Comparison of ENCODE assay signal across 1 cellular context in genomic region chr7:75776295-75776971, GRCh38.
TF ChIP-seq lines count a peak whose summit lies in the region.

No MANE protein-coding gene starts in this region.

TF ChIP-seq in GM12878, 131 proteins besides CTCF, POLR2A, EP300 and RAD21 (continued from another document):
- TF ChIP-seq ATF2 (IDR thresholded peaks at IDR 0.05; ENCODE audit: low read length), result no peak
- TF ChIP-seq ELK1 (IDR thresholded peaks at IDR 0.05; ENCODE audit: low read depth, low read length), result no peak
- TF ChIP-seq NBN (IDR thresholded peaks at IDR 0.05), result peak; percentile 30; the same call in 1 of the 2 replicates
- TF ChIP-seq ETV6 (conservative IDR thresholded peaks at IDR 0.05 in 1 of 2, IDR thresholded peaks at IDR 0.05 in 1 of 2; ENCODE audit: borderline replicate concordance in 1 of 2, low read depth in 1 of 2), result peak in 1 of 2 experiments; percentile 95; a peak in 2 of 4 replicates
- 0 out of 4 replicates have a peak, but pooled peaks of 1 of the 2 experiments have one; percentile 15 for TF ChIP-seq BHLHE40 (IDR thresholded peaks at IDR 0.05; ENCODE audit: borderline replicate concordance in 1 of 2, low read depth in 2 of 2, low read length in 1 of 2)
- peak; percentile 42 for TF ChIP-seq IKZF1 (conservative IDR thresholded peaks at IDR 0.05)
- peak; percentile 42 to 57 for TF ChIP-seq IKZF2 (IDR thresholded peaks at IDR 0.05)
- no peak for TF ChIP-seq RBBP5 (conservative IDR thresholded peaks at IDR 0.05)
- peak; percentile 46 for TF ChIP-seq MEF2B (IDR thresholded peaks at IDR 0.05; ENCODE audit: partially characterized antibody, poor library complexity, severe bottlenecking)
- TF ChIP-seq PAX8 (IDR thresholded peaks at IDR 0.05), result no peak
- TF ChIP-seq MAX (IDR thresholded peaks at IDR 0.05; ENCODE audit: low read depth, low read length), result no peak
- peak; percentile 92 for TF ChIP-seq RUNX3 (IDR thresholded peaks at IDR 0.05; ENCODE audit: low read length)
- TF ChIP-seq CHD4 (IDR thresholded peaks at IDR 0.05), result no peak
- peak; percentile 35; the same call in 1 of the 2 replicates for TF ChIP-seq NFIC (IDR thresholded peaks at IDR 0.05; ENCODE audit: low read depth, low read length)
- TF ChIP-seq MTA2 (IDR thresholded peaks at IDR 0.05; ENCODE audit: low read depth), result peak; percentile 64
- peak; percentile 12; the same call in 1 of the 2 replicates for TF ChIP-seq RAD51 (IDR thresholded peaks at IDR 0.05)
- TF ChIP-seq MTA3 (IDR thresholded peaks at IDR 0.05; ENCODE audit: borderline replicate concordance, low read length), result 0 out of 2 replicates have a peak, but pooled peaks have one; percentile 26
- no peak for TF ChIP-seq MYC (IDR thresholded peaks at IDR 0.05; ENCODE audit: insufficient read depth, insufficient read length, insufficient replicate concordance, low read length, severe bottlenecking)
- no peak for TF ChIP-seq GATAD2B (conservative IDR thresholded peaks at IDR 0.05; ENCODE audit: low read depth)
- TF ChIP-seq ASH2L (IDR thresholded peaks at IDR 0.05; ENCODE audit: borderline replicate concordance, low read depth), result no peak
- TF ChIP-seq SPI1 (IDR thresholded peaks at IDR 0.05; ENCODE audit: borderline replicate concordance, insufficient read depth, low read depth, low read length), result no peak
- TF ChIP-seq MEF2A (IDR thresholded peaks at IDR 0.05; ENCODE audit: insufficient read depth, low read depth, low read length), result 0 out of 2 replicates have a peak, but pooled peaks have one; percentile 17
- 0 out of 2 replicates have a peak, but pooled peaks have one; percentile 22 for TF ChIP-seq TCF12 (IDR thresholded peaks at IDR 0.05; ENCODE audit: low read depth, low read length)
- 0 out of 2 replicates have a peak, but pooled peaks have one; percentile 22 for TF ChIP-seq JUNB (IDR thresholded peaks at IDR 0.05)
